27 cellular contexts compared by ENCODE assay signal in genomic region chr5:128116445-128116844, GRCh38.
"Had no signal": no experiment of that assay in that cellular context is flagged by ENCODE, and none has a peak within 500 bp of the region (broad histone marks: within the 10 kb centered on the region; RNA-seq: fewer than 3 reads in every experiment).

No MANE protein-coding gene starts in this region.

- H3K4me3 ChIP-seq: stomach, suprapubic skin, testis, thoracic aorta, thyroid gland, tibial artery, tibial nerve, transverse colon, upper lobe of left lung, upper lobe of right lung, uterus, vagina had no signal

- H3K27ac ChIP-seq: stomach, suprapubic skin, testis, thoracic aorta, thyroid gland, tibial artery, tibial nerve, transverse colon, upper lobe of left lung, upper lobe of right lung, uterus, vagina had no signal

- DNase-seq: stimulated activated CD4-positive, alpha-beta T cell treated with anti-CD3 and anti-CD28 coated beads, Interleukin-2, amount 100 ng/mL, for 48 hours; stimulated activated CD4-positive, alpha-beta T cell treated with anti-CD3 and anti-CD28 coated beads, Interleukin-4, amount 100 ng/mL, for 1 hour; stimulated activated CD4-positive, alpha-beta T cell treated with anti-CD3 and anti-CD28 coated beads, Interleukin-4, amount 100 ng/mL, for 24 hours; stimulated activated CD4-positive, alpha-beta T cell treated with anti-CD3 and anti-CD28 coated beads, Interleukin-4, amount 100 ng/mL, for 4 hours; stimulated activated CD8-positive, alpha-beta memory T cell treated with anti-CD3 and anti-CD28 coated beads, Interleukin-4, amount 100 ng/mL, for 48 hours; stimulated activated naive B cell treated with anti-CD40 and anti-IgM and Interleukin-4, amounts not matched to agents 10 μg/mL and 1 μg/mL and 100 μg/mL, for 72 hours; stimulated activated naive CD4-positive, alpha-beta T cell; stimulated activated naive CD4-positive, alpha-beta T cell treated with Interleukin-2 at 50 U/mL for 16 hours; stimulated activated naive CD8-positive, alpha-beta T cell treated with anti-CD3 and anti-CD28 coated beads, Interleukin-15, amount 100 ng/mL, for 72 hours; stimulated activated naive CD8-positive, alpha-beta T cell treated with anti-CD3 and anti-CD28 coated beads, Interleukin-15, Interleukin-2, amounts not matched to agents 100 U/mL and 50 U/mL, for 24 hours; stomach; substantia nigra; testis; thyroid gland; tibial artery; transverse colon; trophoblast cell; upper lobe of left lung; upper lobe of right lung; uterus had no signal

- H3K36me3 ChIP-seq: uterus had no signal

- ATAC-seq: stimulated activated effector memory CD8-positive, alpha-beta T cell treated with anti-CD3 and anti-CD28 coated beads, Interleukin-12 subunit alpha, Interleukin-12 subunit beta, amount 100 ng/mL, for 72 hours; stimulated activated memory B cell treated with anti-CD40 and anti-IgM and Interleukin-4, amounts not matched to agents 10 μg/mL and 1 μg/mL and 100 μg/mL, for 72 hours; stimulated activated naive B cell treated with anti-CD40 and anti-IgM and Interleukin-4, amounts not matched to agents 10 μg/mL and 1 μg/mL and 100 μg/mL, for 72 hours; stimulated activated naive CD8-positive, alpha-beta T cell treated with anti-CD3 and anti-CD28 coated beads, Interleukin-15, amount 100 ng/mL, for 72 hours; stimulated activated naive CD8-positive, alpha-beta T cell treated with anti-CD3 and anti-CD28 coated beads, Interleukin-15, Interleukin-2, amounts not matched to agents 100 U/mL and 50 U/mL, for 24 hours; upper lobe of right lung had no signal

- H3K9me3 ChIP-seq: testis, thyroid gland, upper lobe of left lung, upper lobe of right lung, uterus, vagina had no signal

- FAIRE-seq: urothelium cell line had no signal

- H3K4me1 ChIP-seq: testis, thyroid gland, tibial artery, tibial nerve, transverse colon, upper lobe of left lung, upper lobe of right lung, uterus, vagina had no signal

- H3K27me3 ChIP-seq: stomach, suprapubic skin, testis, thyroid gland, tibial artery, tibial nerve, transverse colon, upper lobe of left lung, upper lobe of right lung, uterus, vagina had no signal
